Comparison of ENCODE assay signal across 19 cellular contexts in the genomic region with DNA sequence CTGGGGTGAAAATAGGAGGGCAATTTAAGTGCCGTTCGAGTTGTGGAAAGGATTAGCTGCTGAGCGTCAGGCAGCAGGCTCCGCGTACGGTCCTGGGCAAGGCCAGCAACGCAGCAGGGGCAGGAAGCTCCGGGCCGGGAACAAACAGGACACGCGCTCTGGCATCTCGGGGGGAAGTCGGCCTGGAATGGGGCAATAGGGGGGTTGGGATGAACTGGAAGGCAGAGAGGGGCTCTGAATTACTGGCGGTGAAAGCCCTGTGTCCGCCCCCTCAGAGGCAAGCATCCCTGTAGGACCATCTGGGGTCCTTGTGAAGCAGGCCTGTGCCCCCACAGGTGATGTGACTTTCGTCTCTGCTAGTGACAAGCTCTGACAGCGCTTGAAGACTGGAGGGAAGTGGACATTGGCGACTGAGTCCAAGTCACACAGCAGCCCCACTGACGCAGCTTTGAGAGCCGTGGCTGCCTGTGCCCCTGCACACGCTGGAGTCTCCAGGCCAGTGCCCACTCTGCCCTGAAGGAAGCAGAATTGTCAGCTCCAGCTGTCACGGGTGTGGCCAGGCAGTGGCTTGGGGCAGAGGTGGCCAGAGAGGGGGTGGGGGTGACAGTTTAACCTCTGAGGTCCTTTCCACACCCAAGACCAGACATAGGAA. TPM values are rescaled to one million over a fixed set of nuclear protein-coding genes. Genes with fewer than 3 reads are reported as not detected.
"Had no signal": no experiment of that assay in that cellular context is flagged by ENCODE, and none has a peak within 500 bp of the region (broad histone marks: within the 10 kb centered on the region; RNA-seq: fewer than 3 reads in every experiment).

No MANE protein-coding gene starts in this region.

- H3K27ac Mint-ChIP-seq: activated CD4-positive, alpha-beta T cell treated with anti-CD3 and anti-CD28 coated beads, Interleukin-2, amount 10 ng/mL, durations not matched to agents 7 days and 5 days; activated CD8-positive, alpha-beta memory T cell treated with anti-CD3 and anti-CD28 coated beads, Interleukin-2, amount 10 ng/mL, durations not matched to agents 7 days and 5 days; activated naive CD8-positive, alpha-beta T cell treated with anti-CD3 and anti-CD28 coated beads, Interleukin-2, amount 10 ng/mL, durations not matched to agents 7 days and 5 days; progenitor cell of endocrine pancreas; T-helper 1 cell treated with Interleukin-12 subunit alpha and Interleukin-12 subunit beta and Interleukin-4 antibody, amounts not matched to agents 30 μg/mL and 1 μg/mL, for 36 hours; type B pancreatic cell; WTC11 had no signal

- H3K27ac ChIP-seq: breast epithelium, heart left ventricle, left lung had no signal

- H3K4me3 ChIP-seq: breast epithelium, heart left ventricle, left lung had no signal

- ATAC-seq: activated CD8-positive, alpha-beta memory T cell treated with anti-CD3 and anti-CD28 coated beads, Interleukin-2, amount 10 ng/mL, durations not matched to agents 7 days and 5 days; activated T-cell treated with anti-CD3 and anti-CD28 coated beads, Interleukin-2, amount 50 U/mL, for 4 hours; heart left ventricle; left lung; WTC11 had no signal

- H3K4me1 ChIP-seq: breast epithelium, heart left ventricle, left lung had no signal

- H3K9me3 Mint-ChIP-seq: activated T-cell treated with anti-CD3 and anti-CD28 coated beads, Interleukin-2, amount 50 U/mL, for 4 hours; T-helper 1 cell treated with Interleukin-12 subunit alpha and Interleukin-12 subunit beta and Interleukin-4 antibody, amounts not matched to agents 30 μg/mL and 1 μg/mL, for 36 hours; type B pancreatic cell had no signal

- H3K9me3 ChIP-seq: breast epithelium, heart left ventricle had no signal

- H3K36me3 Mint-ChIP-seq: activated CD8-positive, alpha-beta memory T cell treated with anti-CD3 and anti-CD28 coated beads, Interleukin-2, amount 10 ng/mL, durations not matched to agents 7 days and 5 days; activated naive CD8-positive, alpha-beta T cell treated with anti-CD3 and anti-CD28 coated beads, Interleukin-2, amount 10 ng/mL, durations not matched to agents 7 days and 5 days; type B pancreatic cell; WTC11 had no signal

- H3K4me3 Mint-ChIP-seq: activated CD4-positive, alpha-beta T cell treated with anti-CD3 and anti-CD28 coated beads, Interleukin-2, amount 10 ng/mL, durations not matched to agents 7 days and 5 days; activated CD8-positive, alpha-beta memory T cell treated with anti-CD3 and anti-CD28 coated beads, Interleukin-2, amount 10 ng/mL, durations not matched to agents 7 days and 5 days; activated naive CD8-positive, alpha-beta T cell treated with anti-CD3 and anti-CD28 coated beads, Interleukin-2, amount 10 ng/mL, durations not matched to agents 7 days and 5 days; activated T-cell treated with anti-CD3 and anti-CD28 coated beads, Interleukin-2, amount 50 U/mL, for 4 hours; T-helper 1 cell treated with Interleukin-12 subunit alpha and Interleukin-12 subunit beta and Interleukin-4 antibody, amounts not matched to agents 30 μg/mL and 1 μg/mL, for 36 hours; type B pancreatic cell; WTC11 had no signal

- DNase-seq: activated CD4-positive, alpha-beta T cell treated with anti-CD3 and anti-CD28 coated beads, Interleukin-2, amount 10 ng/mL, durations not matched to agents 7 days and 5 days; activated gamma-delta T cell; activated naive CD8-positive, alpha-beta T cell treated with anti-CD3 and anti-CD28 coated beads, Interleukin-2, amount 10 ng/mL, durations not matched to agents 7 days and 5 days; activated T-cell treated with anti-CD3 and anti-CD28 coated beads, Interleukin-2, amount 50 U/mL, for 4 hours; foreskin melanocyte; midbrain; stimulated activated CD4-positive, alpha-beta T cell treated with anti-CD3 and anti-CD28 coated beads, Interleukin-2, amount 100 ng/mL, for 24 hours; stimulated activated naive CD4-positive, alpha-beta T cell treated with Interleukin-2 at 50 U/mL for 16 hours had no signal

- H3K36me3 ChIP-seq: breast epithelium, heart left ventricle, left lung had no signal

RNA-seq across cellular contexts. Expression of a gene that starts 35.1 kb away (rescaled TPM):
- total RNA-seq: activated CD4-positive, alpha-beta T cell treated with anti-CD3 and anti-CD28 coated beads, Interleukin-2, amount 10 ng/mL, durations not matched to agents 7 days and 5 days; activated CD8-positive, alpha-beta memory T cell treated with anti-CD3 and anti-CD28 coated beads, Interleukin-2, amount 10 ng/mL, durations not matched to agents 7 days and 5 days; activated naive CD8-positive, alpha-beta T cell treated with anti-CD3 and anti-CD28 coated beads, Interleukin-2, amount 10 ng/mL, durations not matched to agents 7 days and 5 days; activated T-cell treated with anti-CD3 and anti-CD28 coated beads, Interleukin-2, amount 50 U/mL, for 4 hours; aorta; breast epithelium; endothelial cell of umbilical vein; heart left ventricle; left lung; progenitor cell of endocrine pancreas; sciatic nerve; WTC11 had no signal

RNA-seq across cellular contexts. Expression of a gene that starts 44.0 kb away (rescaled TPM):
- total RNA-seq: activated CD4-positive, alpha-beta T cell treated with anti-CD3 and anti-CD28 coated beads, Interleukin-2, amount 10 ng/mL, durations not matched to agents 7 days and 5 days; activated CD8-positive, alpha-beta memory T cell treated with anti-CD3 and anti-CD28 coated beads, Interleukin-2, amount 10 ng/mL, durations not matched to agents 7 days and 5 days; activated naive CD8-positive, alpha-beta T cell treated with anti-CD3 and anti-CD28 coated beads, Interleukin-2, amount 10 ng/mL, durations not matched to agents 7 days and 5 days; activated T-cell treated with anti-CD3 and anti-CD28 coated beads, Interleukin-2, amount 50 U/mL, for 4 hours; aorta; breast epithelium; endothelial cell of umbilical vein; heart left ventricle; left lung; progenitor cell of endocrine pancreas; sciatic nerve; WTC11 had no signal
